Comparison of ENCODE assay signal across 20 cellular contexts in the genomic region with DNA sequence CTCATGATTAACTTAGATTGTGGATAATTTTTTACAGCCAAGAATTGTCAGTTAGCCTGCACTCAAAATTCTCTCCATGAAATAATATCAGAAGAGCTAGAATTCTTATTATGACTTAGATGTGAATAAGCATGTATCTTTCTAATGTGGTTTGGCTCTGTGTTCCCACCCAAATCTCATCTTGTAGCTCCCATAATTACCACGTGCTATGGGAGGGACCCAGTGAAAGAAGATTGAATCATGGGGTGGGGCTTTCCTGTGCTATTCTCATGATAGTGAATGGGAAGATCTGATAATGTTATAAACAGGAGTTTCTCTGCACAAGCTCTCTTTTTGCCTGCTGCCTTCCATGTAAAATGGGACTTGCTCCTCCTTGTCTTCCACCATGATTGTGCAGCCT.
DNase-seq lines count a peak whose midpoint lies in the region; ATAC-seq and TF ChIP-seq lines count a peak whose summit lies in the region.
"Had no signal": no experiment of that assay in that cellular context is flagged by ENCODE, and none has a peak within 500 bp of the region (broad histone marks: within the 10 kb centered on the region; RNA-seq: fewer than 3 reads in every experiment).

No MANE protein-coding gene starts in this region.

- TF ChIP-seq CTCF in epithelial cell of esophagus (IDR thresholded peaks at IDR 0.05; ENCODE audit: insufficient read depth, low read depth, low read length, missing control alignments), result no peak
- TF ChIP-seq CTCF in fibroblast of the aortic adventitia (IDR thresholded peaks at IDR 0.05; ENCODE audit: insufficient read depth, low read length), result no peak
- TF ChIP-seq CTCF in esophagus muscularis mucosa (IDR thresholded peaks at IDR 0.05), result no peak

- H3K27me3 ChIP-seq in MG63 (no peaks in the 10 kb centered on the region), trophoblast cell (ENCODE audit: insufficient read depth, low read length) (no peaks in the 10 kb centered on the region), esophagus muscularis mucosa (no peaks in the 10 kb centered on the region)
- H3K27me3 ChIP-seq: BLaER1 treated with 17β-estradiol and CSF1 and Interleukin-3, amounts not matched to agents 10 nM and 100 nM had no signal

- H3K4me1 Mint-ChIP-seq in activated T-cell treated with anti-CD3 and anti-CD28 coated beads, Interleukin-2, amount 50 U/mL, for 4 hours (ENCODE audit: low read depth), result no peaks in the 10 kb centered on the region
- H3K4me1 Mint-ChIP-seq: B cell, GM23338 had no signal

- H3K4me3 ChIP-seq in MG63, result no peak overlapping the region
- no peak overlapping the region for H3K4me3 ChIP-seq in epithelial cell of esophagus (ENCODE audit: low read length)
- H3K4me3 ChIP-seq in fibroblast of the aortic adventitia (ENCODE audit: low read depth, low read length), result no peak overlapping the region
- H3K4me3 ChIP-seq in trophoblast cell (ENCODE audit: low read depth, low read length), result no peak overlapping the region
- no peak overlapping the region for H3K4me3 ChIP-seq in esophagus muscularis mucosa
- H3K4me3 ChIP-seq: BLaER1 treated with 17β-estradiol and CSF1 and Interleukin-3, amounts not matched to agents 10 nM and 100 nM; GM12878; GM23338 had no signal

- H3K27ac ChIP-seq in trophoblast cell (ENCODE audit: low read depth, low read length) (no peak overlapping the region), esophagus muscularis mucosa (replicated peaks in 1 of 4) (no peak overlapping the region)
- H3K27ac ChIP-seq: BLaER1 treated with 17β-estradiol and CSF1 and Interleukin-3, amounts not matched to agents 10 nM and 100 nM had no signal

- no peak overlapping the region for H3K18ac ChIP-seq in trophoblast cell (ENCODE audit: low read length)

- no peak for TF ChIP-seq POLR2A in esophagus muscularis mucosa (IDR thresholded peaks at IDR 0.05; ENCODE audit: low read depth)

- DNase-seq in A172 (ENCODE audit: low spot score) (peak; percentile 6), MG63 (peak; percentile 20), epithelial cell of esophagus (ENCODE audit: low read depth) (peak; percentile 41), fibroblast of the aortic adventitia (ENCODE audit: low read depth) (peak; percentile 57), trophoblast cell (no peak), esophagus muscularis mucosa (ENCODE audit: extremely low spot score) (no peak)
- DNase-seq in activated T-cell treated with anti-CD3 and anti-CD28 coated beads, Interleukin-2, amount 50 U/mL, for 4 hours, result no peak
- DNase-seq: 8988T; Calu3; CD8-positive, alpha-beta T cell; DMS 273 treated with DMSO at 0.1 percent for 48 hours; DMS53; DND-41; EL; HCEC 1CT had no signal

- no peaks in the 10 kb centered on the region; the same call in 1 of the 2 replicates for H3K9me3 ChIP-seq in MG63
- H3K9me3 ChIP-seq in trophoblast cell (ENCODE audit: insufficient read depth, low read depth, low read length), result no peaks in the 10 kb centered on the region
- H3K9me3 ChIP-seq in esophagus muscularis mucosa, result no peaks in the 10 kb centered on the region
- H3K9me3 ChIP-seq: BLaER1 treated with 17β-estradiol and CSF1 and Interleukin-3, amounts not matched to agents 10 nM and 100 nM had no signal

- WGBS in trophoblast cell (ENCODE audit: extremely low coverage, insufficient coverage, insufficient read length), result no CpG with 5 or more reads among the region's 1 CpG
- WGBS in esophagus muscularis mucosa, result 46% methylated on average over 1 of the region's 1 CpG

- H3K4me1 ChIP-seq in trophoblast cell (ENCODE audit: control insufficient read depth in 1 of 2, insufficient read depth in 2 of 2, low read length in 2 of 2), result no peaks in the 10 kb centered on the region
- H3K4me1 ChIP-seq in esophagus muscularis mucosa, result no peaks in the 10 kb centered on the region
- H3K4me1 ChIP-seq: BLaER1 treated with 17β-estradiol and CSF1 and Interleukin-3, amounts not matched to agents 10 nM and 100 nM had no signal

- no peaks in the 10 kb centered on the region for H3K27me3 Mint-ChIP-seq in activated T-cell treated with anti-CD3 and anti-CD28 coated beads, Interleukin-2, amount 50 U/mL, for 4 hours (ENCODE audit: low read depth)

- no peaks in the 10 kb centered on the region for H3K79me2 ChIP-seq in trophoblast cell (ENCODE audit: control insufficient read depth, insufficient read depth, low read length, poor library complexity)

- no peaks in the 10 kb centered on the region for H3K9me3 Mint-ChIP-seq in activated T-cell treated with anti-CD3 and anti-CD28 coated beads, Interleukin-2, amount 50 U/mL, for 4 hours
- H3K9me3 Mint-ChIP-seq: CD8-positive, alpha-beta T cell; GM23338 had no signal

- no peak overlapping the region for H3K4me2 ChIP-seq in trophoblast cell (ENCODE audit: low read length)
- H3K4me2 ChIP-seq: BLaER1 treated with 17β-estradiol and CSF1 and Interleukin-3, amounts not matched to agents 10 nM and 100 nM; GM23338 had no signal

- H3K36me3 ChIP-seq in MG63 (no peaks in the 10 kb centered on the region), trophoblast cell (ENCODE audit: control insufficient read depth in 1 of 2, insufficient read depth in 2 of 2, low read length in 2 of 2) (no peaks in the 10 kb centered on the region), esophagus muscularis mucosa (no peaks in the 10 kb centered on the region)
- H3K36me3 ChIP-seq: BLaER1 treated with 17β-estradiol and CSF1 and Interleukin-3, amounts not matched to agents 10 nM and 100 nM had no signal

- no peak overlapping the region for H4K12ac ChIP-seq in trophoblast cell (ENCODE audit: low read depth, low read length)

- H4K8ac ChIP-seq in trophoblast cell (ENCODE audit: low read depth, low read length), result no peak overlapping the region

- no peak overlapping the region for H3K4ac ChIP-seq in trophoblast cell (ENCODE audit: low read depth, low read length)

- no peak overlapping the region for H3K23ac ChIP-seq in trophoblast cell (ENCODE audit: low read length)

- no peak for ATAC-seq in activated T-cell treated with anti-CD3 and anti-CD28 coated beads, Interleukin-2, amount 50 U/mL, for 4 hours
- no peak for ATAC-seq in GM18861 (IDR thresholded peaks at IDR 0.05; ENCODE audit: unreplicated experiment)
- ATAC-seq: CD8-positive, alpha-beta T cell; GM12878; GM23338 had no signal

- no peak overlapping the region for H3K9ac ChIP-seq in trophoblast cell (ENCODE audit: low read length)
- H3K9ac ChIP-seq: BLaER1 treated with 17β-estradiol and CSF1 and Interleukin-3, amounts not matched to agents 10 nM and 100 nM had no signal

- no peak overlapping the region for H2AK5ac ChIP-seq in trophoblast cell (ENCODE audit: low read length)

- H2BK12ac ChIP-seq in trophoblast cell (ENCODE audit: low read length), result no peak overlapping the region

- TF ChIP-seq EP300 in esophagus muscularis mucosa (IDR thresholded peaks at IDR 0.05), result no peak

- no peak overlapping the region for H4K91ac ChIP-seq in trophoblast cell (ENCODE audit: low read depth, low read length)

- H3K79me1 ChIP-seq in trophoblast cell (ENCODE audit: low read length), result no peaks in the 10 kb centered on the region

- no peaks in the 10 kb centered on the region for H3K36me3 Mint-ChIP-seq in activated T-cell treated with anti-CD3 and anti-CD28 coated beads, Interleukin-2, amount 50 U/mL, for 4 hours (ENCODE audit: insufficient read depth)
- H3K36me3 Mint-ChIP-seq: CD8-positive, alpha-beta T cell had no signal

- no peak overlapping the region for H2BK5ac ChIP-seq in trophoblast cell (ENCODE audit: low read depth, low read length, poor library complexity)

- no peak overlapping the region for H3K14ac ChIP-seq in trophoblast cell (ENCODE audit: low read length)

- intact Hi-C loops in esophagus muscularis mucosa (cut with DNase I), result no loop called here

- no peak overlapping the region for H2AFZ ChIP-seq in trophoblast cell (ENCODE audit: insufficient read depth, low read length, poor library complexity)
- H2AFZ ChIP-seq: GM23338 had no signal

- H3K4me3 Mint-ChIP-seq in activated T-cell treated with anti-CD3 and anti-CD28 coated beads, Interleukin-2, amount 50 U/mL, for 4 hours, result no peak overlapping the region
- H3K4me3 Mint-ChIP-seq: B cell; CD8-positive, alpha-beta T cell; GM23338 had no signal

- no peak overlapping the region for H2BK120ac ChIP-seq in trophoblast cell (ENCODE audit: insufficient read depth, low read length, poor library complexity)

Comparison
In these comparisons a context has a peak if more than half of its experiments do, and no peak if none do; other contexts are left out.
1. DNase-seq: peak in A172 (single experiment), MG63 (single experiment), epithelial cell of esophagus (single experiment) and fibroblast of the aortic adventitia (single experiment); none in activated T-cell treated with anti-CD3 and anti-CD28 coated beads, Interleukin-2, amount 50 U/mL, for 4 hours (single experiment), trophoblast cell (0 of 2) and esophagus muscularis mucosa (single experiment).